8 cellular contexts compared by ENCODE assay signal in the genomic region with DNA sequence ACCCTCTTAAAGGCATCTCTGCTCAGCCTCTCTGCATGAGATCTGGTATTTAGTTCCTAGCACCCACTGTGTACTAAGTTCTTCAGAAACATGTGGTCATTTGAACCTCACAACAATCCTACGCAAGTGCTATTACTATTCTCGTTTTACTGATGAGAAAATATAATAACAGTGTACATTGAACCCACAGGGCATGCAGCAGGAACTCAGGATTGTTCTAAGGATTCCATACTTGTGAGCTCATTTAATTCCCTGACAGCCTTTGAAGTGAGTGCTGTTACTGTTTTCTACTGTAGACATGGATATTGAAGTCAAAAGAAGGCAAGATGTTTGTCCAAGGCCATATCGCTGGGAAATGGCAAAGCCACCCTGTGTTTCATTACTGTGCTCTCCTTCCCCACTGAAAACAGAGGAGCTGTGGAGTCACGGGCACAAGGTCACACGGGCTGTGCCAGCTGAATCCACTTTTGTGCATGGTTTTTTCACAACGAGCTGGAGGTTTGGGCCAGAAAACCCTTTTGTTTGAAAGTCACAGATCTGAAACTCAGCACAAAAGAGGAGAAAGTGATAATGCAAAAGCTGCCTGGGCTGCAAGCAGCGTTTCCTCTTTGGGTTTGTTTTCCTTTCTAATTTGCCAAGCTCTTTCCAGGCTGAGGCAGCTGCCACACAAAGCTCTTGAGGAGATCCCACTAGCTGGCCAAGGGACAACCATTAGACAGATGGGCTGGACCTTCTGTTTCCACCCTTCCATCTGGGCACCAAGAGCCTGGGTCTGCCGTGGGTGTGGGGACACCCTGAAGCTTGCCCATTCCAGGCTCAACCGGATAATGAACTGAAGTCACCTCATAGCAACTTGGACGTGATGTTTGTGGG.
DNase-seq lines count a peak whose midpoint lies in the region; ATAC-seq and TF ChIP-seq lines count a peak whose summit lies in the region.

No MANE protein-coding gene starts in this region.

- peak overlapping the region; percentile 86 for H3K27ac Mint-ChIP-seq in activated T-cell treated with anti-CD3 and anti-CD28 coated beads, Interleukin-2, amount 50 U/mL, for 24 hours

- no peak for TF ChIP-seq CTCF in omental fat pad (IDR thresholded peaks at IDR 0.05)

- intact Hi-C loops in posterior cingulate gyrus (cut with DNase I): loop anchor here (10.0 kb wide), 1 partner anchor 162 kb away; no protein-coding TSS in a partner anchor

- no peaks in the 10 kb centered on the region for H3K27me3 Mint-ChIP-seq in activated T-cell treated with anti-CD3 and anti-CD28 coated beads, Interleukin-2, amount 50 U/mL, for 24 hours

- peak; percentile 67 for ATAC-seq in SK-N-SH treated with all-trans-retinoic acid at 6 μM for 48 hours
- ATAC-seq in omental fat pad (ENCODE audit: low FRiP score): no peak

- peaks cover 35% of the 10 kb centered on the region for H3K4me1 Mint-ChIP-seq in activated T-cell treated with anti-CD3 and anti-CD28 coated beads, Interleukin-2, amount 50 U/mL, for 24 hours (ENCODE audit: low read depth)

- H3K4me3 Mint-ChIP-seq in activated T-cell treated with anti-CD3 and anti-CD28 coated beads, Interleukin-2, amount 50 U/mL, for 24 hours: peak overlapping the region; percentile 47

- no peaks in the 10 kb centered on the region for H3K36me3 Mint-ChIP-seq in activated T-cell treated with anti-CD3 and anti-CD28 coated beads, Interleukin-2, amount 50 U/mL, for 24 hours (ENCODE audit: low read depth)

- DNase-seq in activated T-cell treated with anti-CD3 and anti-CD28 coated beads, Interleukin-2, amount 50 U/mL, for 24 hours: peak; percentile 42
- DNase-seq in activated T-cell treated with anti-CD3 and anti-CD28 coated beads for 4 hours (no peak), fibroblast of gingiva (ENCODE audit: low read depth) (peak; percentile 49), posterior cingulate gyrus (peak in 7 of 10 donors; percentile 9 to 84 (median 24)), omental fat pad (ENCODE audit: low spot score) (no peak), ureter (ENCODE audit: low spot score) (no peak)
- no peak for DNase-seq in activated effector memory CD4-positive, alpha-beta T cell treated with Interleukin-2 at 50 U/mL for 16 hours

- H3K9me3 Mint-ChIP-seq in activated T-cell treated with anti-CD3 and anti-CD28 coated beads, Interleukin-2, amount 50 U/mL, for 24 hours: no peaks in the 10 kb centered on the region

TF ChIP-seq in SK-N-SH treated with all-trans-retinoic acid at 6 μM for 48 hours, 23 proteins besides CTCF, POLR2A, EP300 and RAD21:
- TF ChIP-seq ZC3H10 (CRISPR knock-in tag; IDR thresholded peaks at IDR 0.05) (no peak), ZNF8 (CRISPR knock-in tag; IDR thresholded peaks at IDR 0.05) (no peak), PATZ1 (CRISPR knock-in tag; IDR thresholded peaks at IDR 0.05; ENCODE audit: borderline replicate concordance) (no peak), BACH2 (CRISPR knock-in tag; IDR thresholded peaks at IDR 0.05; ENCODE audit: borderline replicate concordance) (no peak), ARNTL (CRISPR knock-in tag; IDR thresholded peaks at IDR 0.05; ENCODE audit: borderline replicate concordance, low read depth) (no peak), ZNF70 (CRISPR knock-in tag; IDR thresholded peaks at IDR 0.05) (no peak), ISL1 (CRISPR knock-in tag; IDR thresholded peaks at IDR 0.05) (no peak), SNAI2 (CRISPR knock-in tag; IDR thresholded peaks at IDR 0.05) (no peak), CSRNP3 (CRISPR knock-in tag; IDR thresholded peaks at IDR 0.05) (no peak), GLIS3 (CRISPR knock-in tag; IDR thresholded peaks at IDR 0.05) (no peak), PPARA (CRISPR knock-in tag; IDR thresholded peaks at IDR 0.05; ENCODE audit: borderline replicate concordance) (no peak), TCF4 (CRISPR knock-in tag; IDR thresholded peaks at IDR 0.05; ENCODE audit: borderline replicate concordance) (no peak)
TF ChIP-seq in SK-N-SH treated with all-trans-retinoic acid at 6 μM for 48 hours: peak in this region for 0.

Comparison
In these comparisons a context has a peak if more than half of its experiments do, and no peak if none do; other contexts are left out.
1. DNase-seq: peak in activated T-cell treated with anti-CD3 and anti-CD28 coated beads, Interleukin-2, amount 50 U/mL, for 24 hours (single experiment), fibroblast of gingiva (single experiment) and posterior cingulate gyrus (7 of 10); none in activated T-cell treated with anti-CD3 and anti-CD28 coated beads for 4 hours (single experiment), omental fat pad (single experiment), activated effector memory CD4-positive, alpha-beta T cell treated with Interleukin-2 at 50 U/mL for 16 hours (single experiment) and ureter (single experiment).